8 cellular contexts compared by ENCODE assay signal in the genomic region with DNA sequence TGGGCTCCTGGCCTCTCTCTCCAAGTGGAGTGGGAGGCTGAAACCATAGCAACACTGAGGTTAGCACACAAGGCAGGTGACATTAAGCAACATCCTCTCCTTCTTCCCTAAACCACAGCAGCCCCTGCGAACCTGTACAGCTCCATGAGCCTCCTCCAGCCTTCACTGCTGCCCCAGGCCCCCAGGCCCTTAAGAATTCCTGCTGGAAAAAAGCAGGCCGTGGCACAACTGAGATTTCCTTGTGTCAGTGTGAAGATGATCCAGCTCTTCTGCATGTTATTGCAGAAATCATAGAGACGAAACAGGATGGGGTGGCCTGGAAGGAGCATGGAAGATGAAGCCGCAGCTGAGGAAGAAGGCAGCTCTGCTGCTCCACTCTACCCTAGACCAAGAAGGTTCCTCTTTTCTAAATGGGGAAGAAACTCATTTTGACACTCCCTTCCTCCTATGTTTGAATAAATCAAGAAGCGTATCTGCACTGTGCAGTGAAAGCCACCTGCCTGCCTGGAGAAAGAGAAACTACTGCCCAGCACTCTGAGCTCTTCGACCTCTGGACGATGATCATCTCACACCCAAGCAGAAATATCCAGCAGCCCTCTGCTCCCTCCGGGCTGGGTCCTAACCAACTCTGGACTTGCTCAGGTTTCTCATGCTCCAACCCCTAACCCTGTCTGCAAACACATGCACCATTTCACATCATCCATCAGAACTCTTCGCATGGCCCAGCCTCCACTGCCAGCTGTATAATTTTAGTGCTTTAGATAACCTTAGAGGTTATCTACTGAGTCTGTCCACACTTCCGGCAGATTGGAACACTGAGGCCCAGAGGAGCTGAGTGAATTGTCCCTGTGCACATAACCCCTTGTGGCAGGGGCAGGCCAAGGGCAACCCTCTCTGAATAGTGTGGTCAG. TPM values are rescaled to one million over a fixed set of nuclear protein-coding genes. Genes with fewer than 3 reads are reported as not detected.
A peak's percentile ranks its signal among the peaks of the same experiment; 100 is the strongest.
DNase-seq lines count a peak whose midpoint lies in the region; ATAC-seq and TF ChIP-seq lines count a peak whose summit lies in the region.

No MANE protein-coding gene starts in this region.

- H3K4me1 ChIP-seq in mucosa of descending colon (ENCODE audit: low read depth): peaks cover 31% of the 10 kb centered on the region

- no peak overlapping the region for H3K4me3 ChIP-seq in mucosa of descending colon

- no peaks in the 10 kb centered on the region for H3K36me3 ChIP-seq in mucosa of descending colon (ENCODE audit: low read depth)

- no peak for TF ChIP-seq CTCF in mucosa of descending colon (IDR thresholded peaks at IDR 0.05)

- intact Hi-C loops in mucosa of descending colon (cut with DNase I, micrococcal nuclease): no loop called here

- DNase-seq in NOMO-1 (lab: John Stamatoyannopoulos, UW; ENCODE audit: unreplicated experiment in 2 of 2) (peak; percentile 81 to 98), mucosa of descending colon (peak in 2 of 3 donors; percentile 40 to 55), H4 (ENCODE audit: low spot score) (no peak), D341Med (ENCODE audit: low spot score) (no peak), T-helper 2 cell (no peak), NCI-H345 (lab: John Stamatoyannopoulos, UW) (no peak)

- no peaks in the 10 kb centered on the region for H3K9me3 ChIP-seq in mucosa of descending colon

- ATAC-seq in GM18520 (IDR thresholded peaks at IDR 0.05; ENCODE audit: unreplicated experiment) (peak; percentile 75), HG02642 (IDR thresholded peaks at IDR 0.05; ENCODE audit: poor library complexity, unreplicated experiment) (peak; percentile 87), mucosa of descending colon (peak; percentile 70)

RNA-seq across cellular contexts. Expression of a gene that starts 20.7 kb away (rescaled TPM):
- total RNA-seq in mucosa of descending colon: 10 to 100 TPM; 27.2 to 31.0 (median 29.3) TPM
- 9.1 and 10.0 TPM in 2 replicates for total RNA-seq in H4 (2014; rRNA removed; shearing (Covaris generic))

RNA-seq across cellular contexts. Expression of a gene that starts 33.0 kb away (rescaled TPM):
- 10 to 100 TPM; 29.6 to 38.8 (median 38.3) TPM for total RNA-seq in mucosa of descending colon
- 14.4 and 14.7 TPM in 2 replicates for total RNA-seq in H4 (2014; rRNA removed; shearing (Covaris generic))

RNA-seq across cellular contexts. Expression of a gene that starts 49.5 kb away (rescaled TPM):
- 100 to 1,000 TPM; 235 to 700 (median 647) TPM for total RNA-seq in mucosa of descending colon
- 3.3 and 5.1 TPM in 2 replicates for total RNA-seq in H4 (2014; rRNA removed; shearing (Covaris generic))

RNA-seq across cellular contexts. Expression of a gene that starts 53.9 kb away (rescaled TPM):
- 10 to 100 TPM; 26.7 to 51.7 (median 43.6) TPM for total RNA-seq in mucosa of descending colon
- 5.2 and 5.3 TPM in 2 replicates for total RNA-seq in H4 (2014; rRNA removed; shearing (Covaris generic))

Comparison
In these comparisons a context has a peak if more than half of its experiments do, and no peak if none do; other contexts are left out.
1. DNase-seq: peak in NOMO-1 (2 of 2) and mucosa of descending colon (2 of 3); none in H4 (single experiment), D341Med (single experiment), T-helper 2 cell (0 of 5) and NCI-H345 (single experiment).
2. RNA of a gene that starts 49.5 kb away (total RNA-seq): 235 to 700 TPM in mucosa of descending colon; 3.3 to 5.1 TPM in H4; every median in the first group is over 10 times any median in the second.
3. Peak in every context shown above with its lines, with median percentiles within 50 percentile points of each other: ATAC-seq.